Comparison of ENCODE assay signal across 15 cellular contexts in the genomic region with DNA sequence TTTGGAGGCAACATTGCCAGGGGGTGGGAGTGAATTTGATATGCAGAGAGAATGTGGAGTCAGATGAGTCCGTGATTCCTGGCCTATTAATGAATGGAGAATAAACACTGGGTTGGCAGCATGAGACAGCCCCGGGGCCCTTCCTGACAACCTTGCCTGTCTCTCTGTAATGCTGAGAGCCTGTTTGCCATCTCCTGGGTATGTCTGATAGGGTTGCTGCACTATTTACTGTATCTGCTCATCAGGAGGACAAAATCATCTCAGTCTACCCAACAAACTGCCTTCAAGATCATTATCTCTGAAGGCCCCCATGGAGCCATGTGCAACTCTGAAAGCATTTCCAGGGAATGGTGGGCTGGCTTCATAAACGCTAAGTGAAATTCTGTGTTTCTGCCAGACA.
DNase-seq lines count a peak whose midpoint lies in the region; ATAC-seq, FAIRE-seq and TF ChIP-seq lines count a peak whose summit lies in the region.
"Had no signal": no experiment of that assay in that cellular context is flagged by ENCODE, and none has a peak within 500 bp of the region (broad histone marks: within the 10 kb centered on the region; RNA-seq: fewer than 3 reads in every experiment).

No MANE protein-coding gene starts in this region.

- H3K27me3 Mint-ChIP-seq in activated T-helper 17 cell treated with anti-CD3 and anti-CD28 coated beads, Interleukin-2, amount 50 U/mL, for 72 hours = no peaks in the 10 kb centered on the region
- peaks cover 19% of the 10 kb centered on the region for H3K27me3 Mint-ChIP-seq in nephron progenitor cell (ENCODE audit: low read depth, poor library complexity)

- TF ChIP-seq CTCF in nephron progenitor cell (IDR thresholded peaks at IDR 0.05) = no peak

- H3K36me3 Mint-ChIP-seq in activated T-helper 17 cell treated with anti-CD3 and anti-CD28 coated beads, Interleukin-2, amount 50 U/mL, for 72 hours (ENCODE audit: low read depth) = peaks cover 33% of the 10 kb centered on the region
- H3K36me3 Mint-ChIP-seq in nephron progenitor cell (ENCODE audit: low read depth) = no peaks in the 10 kb centered on the region

- peak overlapping the region; percentile 71 for H3K27ac Mint-ChIP-seq in activated T-helper 17 cell treated with anti-CD3 and anti-CD28 coated beads, Interleukin-2, amount 50 U/mL, for 72 hours
- H3K27ac Mint-ChIP-seq in nephron progenitor cell = peak overlapping the region; percentile 13

- no peak for FAIRE-seq in urothelium cell line (lab: Jason Lieb, UNC)
- FAIRE-seq: RCC 7860 had no signal

- peaks cover 47% of the 10 kb centered on the region for H3K4me1 Mint-ChIP-seq in activated T-helper 17 cell treated with anti-CD3 and anti-CD28 coated beads, Interleukin-2, amount 50 U/mL, for 72 hours
- peaks cover 19% of the 10 kb centered on the region for H3K4me1 Mint-ChIP-seq in nephron progenitor cell

- H3K4me3 Mint-ChIP-seq in activated T-helper 17 cell treated with anti-CD3 and anti-CD28 coated beads, Interleukin-2, amount 50 U/mL, for 72 hours = no peak overlapping the region
- H3K4me3 Mint-ChIP-seq in nephron progenitor cell = no peak overlapping the region

- peak; percentile 1 to 18 for DNase-seq in NCI-H526 (lab: John Stamatoyannopoulos, UW)
- DNase-seq in NCI-H526 treated with DMSO at 0.1 percent for 48 hours (lab: John Stamatoyannopoulos, UW) = no peak
- peak; percentile 57 to 82 for DNase-seq in NCI-H2081 (lab: John Stamatoyannopoulos, UW)
- DNase-seq in nephron progenitor cell = no peak
- no peak for DNase-seq in stimulated activated CD8-positive, alpha-beta memory T cell treated with anti-CD3 and anti-CD28 coated beads, Interleukin-4, amount 100 ng/mL, for 48 hours
- no peak for DNase-seq in activated gamma-delta T cell (lab: John Stamatoyannopoulos, UW)
- no peak for DNase-seq in urothelium cell line (ENCODE audit: low spot score)
- DNase-seq: activated T-cell treated with anti-CD3 and anti-CD28 coated beads, Interleukin-2, amount 50 U/mL, for 1 hour; body of pancreas; HCEC 1CT; hypothalamus; NCI-H1694; uterus had no signal

- ATAC-seq in activated T-helper 17 cell treated with anti-CD3 and anti-CD28 coated beads, Interleukin-2, amount 50 U/mL, for 72 hours (replicated peaks) = no peak
- ATAC-seq: body of pancreas had no signal

- no peaks in the 10 kb centered on the region for H3K9me3 Mint-ChIP-seq in activated T-helper 17 cell treated with anti-CD3 and anti-CD28 coated beads, Interleukin-2, amount 50 U/mL, for 72 hours
- no peaks in the 10 kb centered on the region for H3K9me3 Mint-ChIP-seq in nephron progenitor cell

Comparison
In these comparisons a context has a peak if more than half of its experiments do, and no peak if none do; other contexts are left out.
1. DNase-seq: peak in NCI-H526 (2 of 2) and NCI-H2081 (2 of 2); none in NCI-H526 treated with DMSO at 0.1 percent for 48 hours (single experiment), nephron progenitor cell (single experiment), stimulated activated CD8-positive, alpha-beta memory T cell treated with anti-CD3 and anti-CD28 coated beads, Interleukin-4, amount 100 ng/mL, for 48 hours (single experiment), activated gamma-delta T cell (single experiment) and urothelium cell line (single experiment).